Comparison of ENCODE assay signal across 14 cellular contexts in the genomic region with DNA sequence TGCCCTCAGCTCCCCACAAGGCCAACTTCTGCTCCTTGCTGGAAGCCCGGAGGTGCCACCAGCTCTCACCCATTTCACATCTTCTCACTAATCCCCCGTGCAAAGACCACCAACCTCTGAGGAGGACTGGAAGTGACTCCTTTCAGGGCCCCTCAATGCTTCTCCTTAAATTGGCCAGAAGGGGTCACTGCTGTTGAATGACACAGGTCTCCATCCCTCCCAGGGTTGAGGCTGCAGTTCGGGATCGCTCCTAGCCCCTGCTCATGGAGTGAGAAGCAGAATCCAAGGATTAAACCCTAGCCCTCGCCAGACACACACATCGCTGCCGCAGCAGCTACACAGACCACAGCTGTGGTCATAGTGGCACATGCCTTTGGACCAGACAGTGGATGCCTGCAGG.
DNase-seq lines count a peak whose midpoint lies in the region; ATAC-seq and TF ChIP-seq lines count a peak whose summit lies in the region.
"Had no signal": no experiment of that assay in that cellular context is flagged by ENCODE, and none has a peak within 500 bp of the region (broad histone marks: within the 10 kb centered on the region; RNA-seq: fewer than 3 reads in every experiment).

No MANE protein-coding gene starts in this region.

- H3K4me2 ChIP-seq in DND-41 (ENCODE audit: insufficient read depth, low read length) = no peak overlapping the region

- H3K4me1 ChIP-seq in DND-41 (ENCODE audit: insufficient read depth, low read length) (no peaks in the 10 kb centered on the region), lower lobe of right lung (no peaks in the 10 kb centered on the region)
- H3K4me1 ChIP-seq: pancreas, testis had no signal

- H4K20me1 ChIP-seq in DND-41 (ENCODE audit: insufficient read depth, low read length) = no peaks in the 10 kb centered on the region

- H3K4me1 Mint-ChIP-seq in activated T-cell treated with anti-CD3 and anti-CD28 coated beads, Interleukin-2, amount 50 U/mL, for 24 hours (ENCODE audit: low read depth) = no peaks in the 10 kb centered on the region

- DNase-seq in DND-41 = no peak
- DNase-seq in LNCaP clone FGC (ENCODE audit: low read depth) = no peak
- DNase-seq in ecto neural progenitor cell (ENCODE audit: low spot score) = peak; percentile 68
- DNase-seq in medulla oblongata (ENCODE audit: extremely low spot score) = peak; percentile 13
- no peak for DNase-seq in lower lobe of right lung
- no peak for DNase-seq in activated T-cell treated with anti-CD3 and anti-CD28 coated beads, Interleukin-2, amount 50 U/mL, for 24 hours
- DNase-seq: activated CD4-positive, CD25-positive, alpha-beta regulatory T cell; activated effector memory CD4-positive, alpha-beta T cell treated with Interleukin-2 at 50 U/mL for 16 hours; NCI-H1694; pancreas; testis had no signal

- no peaks in the 10 kb centered on the region for H3K36me3 Mint-ChIP-seq in activated T-cell treated with anti-CD3 and anti-CD28 coated beads, Interleukin-2, amount 50 U/mL, for 24 hours (ENCODE audit: low read depth)

- no peaks in the 10 kb centered on the region for H3K79me2 ChIP-seq in DND-41 (ENCODE audit: insufficient read depth, low read length)

- no peak overlapping the region for H3K4me3 Mint-ChIP-seq in activated T-cell treated with anti-CD3 and anti-CD28 coated beads, Interleukin-2, amount 50 U/mL, for 24 hours

- no peaks in the 10 kb centered on the region for H3K27me3 ChIP-seq in DND-41 (ENCODE audit: insufficient read depth, low read length, poor library complexity)
- H3K27me3 ChIP-seq in lower lobe of right lung (ENCODE audit: low read depth) = no peaks in the 10 kb centered on the region
- H3K27me3 ChIP-seq: pancreas, testis had no signal

- H3K9me3 Mint-ChIP-seq in activated T-cell treated with anti-CD3 and anti-CD28 coated beads, Interleukin-2, amount 50 U/mL, for 24 hours = peaks cover 9% of the 10 kb centered on the region

- no peak overlapping the region for H2AFZ ChIP-seq in DND-41 (ENCODE audit: low read depth, low read length)

- no peak overlapping the region for H3K27ac ChIP-seq in DND-41 (ENCODE audit: low read length)
- no peak overlapping the region for H3K27ac ChIP-seq in lower lobe of right lung
- H3K27ac ChIP-seq: HL-60, pancreas, testis had no signal

- intact Hi-C loops in lower lobe of right lung (cut with DNase I) = no loop called here

- H3K27ac Mint-ChIP-seq in activated T-cell treated with anti-CD3 and anti-CD28 coated beads, Interleukin-2, amount 50 U/mL, for 24 hours = no peak overlapping the region

- no peaks in the 10 kb centered on the region for H3K27me3 Mint-ChIP-seq in activated T-cell treated with anti-CD3 and anti-CD28 coated beads, Interleukin-2, amount 50 U/mL, for 24 hours

- H3K4me3 ChIP-seq in DND-41 (ENCODE audit: low read depth in 1 of 2, low read length in 2 of 2) = no peak overlapping the region
- no peak overlapping the region for H3K4me3 ChIP-seq in LNCaP clone FGC (ENCODE audit: low read depth, low read length)
- H3K4me3 ChIP-seq in lower lobe of right lung = no peak overlapping the region
- H3K4me3 ChIP-seq: pancreas, testis had no signal

- no peak for ATAC-seq in DND-41 (ENCODE audit: insufficient read depth, low read depth)
- ATAC-seq in lower lobe of right lung = no peak
- no peak for ATAC-seq in GM18867 (IDR thresholded peaks at IDR 0.05; ENCODE audit: unreplicated experiment)
- no peak for ATAC-seq in HG03196 (IDR thresholded peaks at IDR 0.05; ENCODE audit: unreplicated experiment)

- H3K36me3 ChIP-seq in DND-41 (ENCODE audit: insufficient read depth, low read length) (no peaks in the 10 kb centered on the region), lower lobe of right lung (peaks cover 21% of the 10 kb centered on the region)
- H3K36me3 ChIP-seq: pancreas had no signal

- H3K9me3 ChIP-seq in DND-41 (ENCODE audit: insufficient read depth, low read length, severe bottlenecking) (peaks cover 3% of the 10 kb centered on the region), lower lobe of right lung (peaks cover 10% of the 10 kb centered on the region)
- H3K9me3 ChIP-seq: pancreas, testis had no signal

- TF ChIP-seq CTCF in DND-41 (IDR thresholded peaks at IDR 0.05; ENCODE audit: borderline replicate concordance, extremely low read depth, low read length, poor library complexity, severe bottlenecking) (peak; percentile 42), LNCaP clone FGC (IDR thresholded peaks at IDR 0.05; ENCODE audit: control insufficient read depth, extremely low read depth, insufficient read depth) (peak; percentile 25), lower lobe of right lung (IDR thresholded peaks at IDR 0.05) (no peak)

- H3K9ac ChIP-seq in DND-41 (ENCODE audit: low read depth, low read length) = no peak overlapping the region

Comparison
In these comparisons a context has a peak if more than half of its experiments do, and no peak if none do; other contexts are left out.
1. DNase-seq: peak in ecto neural progenitor cell (single experiment) and medulla oblongata (single experiment); none in DND-41 (single experiment), LNCaP clone FGC (single experiment), lower lobe of right lung (single experiment) and activated T-cell treated with anti-CD3 and anti-CD28 coated beads, Interleukin-2, amount 50 U/mL, for 24 hours (single experiment).